ENCODE assay signal across 12 cellular contexts in the genomic region with DNA sequence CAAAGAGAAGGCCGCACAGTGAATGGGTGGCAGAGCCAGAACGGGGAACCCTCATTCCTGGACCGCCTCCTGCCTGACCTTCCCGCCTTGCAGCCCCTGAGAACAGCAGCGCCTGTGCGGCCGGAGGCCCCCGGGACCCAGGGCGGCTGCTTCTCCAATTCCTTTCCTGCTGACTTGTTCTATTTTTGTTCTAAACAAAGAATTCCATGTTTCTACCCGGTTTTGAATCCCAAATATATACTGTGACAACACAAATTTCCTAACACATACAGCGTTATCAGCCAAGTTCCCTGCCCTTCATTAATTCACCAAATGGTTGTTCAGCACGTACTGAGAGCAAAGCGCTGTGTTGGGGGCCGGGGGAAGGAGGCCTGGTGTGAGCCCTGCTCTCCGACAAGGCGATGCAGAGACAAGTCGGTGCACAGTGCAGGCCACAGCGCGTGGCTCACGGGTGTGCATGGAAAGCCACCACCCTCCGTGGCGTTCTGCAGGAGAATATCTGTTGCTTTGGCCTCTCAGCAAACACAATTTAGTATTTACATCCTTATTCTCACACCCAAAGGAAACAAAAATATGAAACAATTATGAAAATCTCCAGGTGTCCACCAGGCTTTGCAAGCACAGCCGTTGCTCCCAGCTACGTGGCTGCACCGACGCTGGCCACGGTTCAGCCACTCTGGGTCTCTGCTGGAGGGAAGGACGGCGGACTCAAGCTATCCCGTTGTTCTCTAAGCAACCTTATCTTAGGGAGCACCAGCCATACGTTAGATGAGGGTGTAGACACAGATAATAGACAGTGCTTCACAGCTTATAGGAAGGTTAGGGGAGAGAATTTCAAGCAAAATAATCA. TPM values are rescaled to one million over a fixed set of nuclear protein-coding genes. Genes with fewer than 3 reads are reported as not detected.
A peak's percentile ranks its signal among the peaks of the same experiment; 100 is the strongest.
DNase-seq lines count a peak whose midpoint lies in the region; ATAC-seq and TF ChIP-seq lines count a peak whose summit lies in the region.
"Had no signal": no experiment of that assay in that cellular context is flagged by ENCODE, and none has a peak within 500 bp of the region (broad histone marks: within the 10 kb centered on the region; RNA-seq: fewer than 3 reads in every experiment).

No MANE protein-coding gene starts in this region.

- H3K9me3 ChIP-seq in adrenal gland (replicated peaks in 1 of 3) (no peaks in the 10 kb centered on the region), left ventricle myocardium inferior (replicated peaks) (peaks cover 23% of the 10 kb centered on the region)

- CTCF ChIA-PET in Calu3 (lab: Charles Lee): no interaction called here

- H3K27ac Mint-ChIP-seq in Calu3 (ENCODE audit: unreplicated experiment) (peak overlapping the region; percentile 32), progenitor cell of endocrine pancreas (no peak overlapping the region)
- H3K27ac Mint-ChIP-seq: B cell had no signal

- H3K4me1 ChIP-seq in adrenal gland (replicated peaks in 1 of 2) (no peaks in the 10 kb centered on the region), left ventricle myocardium inferior (peaks cover 34% of the 10 kb centered on the region)

- no peak for ATAC-seq in GM18868 (IDR thresholded peaks at IDR 0.05; ENCODE audit: unreplicated experiment)

- no TSS peak for BruUV-seq in Calu3 (replicated peaks; lab: Mats Ljungman, UMichigan)

- H3K27me3 ChIP-seq in adrenal gland (no peaks in the 10 kb centered on the region), left ventricle myocardium inferior (ENCODE audit: low read depth) (peaks cover 10% of the 10 kb centered on the region)

- no peak for TF ChIP-seq POLR2A in adrenal gland (IDR thresholded peaks at IDR 0.05)

- H3K9me3 Mint-ChIP-seq in Calu3 (ENCODE audit: low read depth, unreplicated experiment) (no peaks in the 10 kb centered on the region), progenitor cell of endocrine pancreas (ENCODE audit: low read depth) (peaks cover 12% of the 10 kb centered on the region)

- H3K4me1 Mint-ChIP-seq in Calu3 (ENCODE audit: low read depth, unreplicated experiment): peaks cover 8% of the 10 kb centered on the region
- peaks cover 11% of the 10 kb centered on the region for H3K4me1 Mint-ChIP-seq in progenitor cell of endocrine pancreas (ENCODE audit: low read depth)
- H3K4me1 Mint-ChIP-seq: B cell had no signal

- peak overlapping the region in 3 of 5 donors; percentile 13 to 85 (median 65) for H3K27ac ChIP-seq in adrenal gland
- peak overlapping the region; percentile 81 for H3K27ac ChIP-seq in left ventricle myocardium inferior (replicated peaks)

- intact Hi-C loops in Calu3 (cut with micrococcal nuclease; ENCODE audit: unreplicated experiment): no loop called here
- intact Hi-C loops in adrenal gland (cut with DNase I): no loop called here
- intact Hi-C loops in left ventricle myocardium inferior (cut with micrococcal nuclease): no loop called here

- WGBS in adrenal gland, 4 donors: 62 to 67% (median 65%) methylated on average over 31 of the region's 31 CpGs

- DNase-seq in Calu3 (no peak), adrenal gland (peak in 2 of 7 donors; percentile 13 to 29), left ventricle myocardium inferior (no peak), progenitor cell of endocrine pancreas (ENCODE audit: low spot score, unreplicated experiment) (peak; percentile 3), epidermal melanocyte (ENCODE audit: insufficient read length, low spot score) (no peak), CD1c-positive myeloid dendritic cell (ENCODE audit: extremely low spot score) (no peak), COLO668 (lab: John Stamatoyannopoulos, UW; ENCODE audit: unreplicated experiment) (no peak)
- DNase-seq: cortex of kidney, small intestine, T-helper 2 cell had no signal

- TF ChIP-seq CTCF in Calu3 (IDR thresholded peaks at IDR 0.05; ENCODE audit: unreplicated experiment): no peak
- TF ChIP-seq CTCF in adrenal gland (IDR thresholded peaks at IDR 0.05): no peak
- TF ChIP-seq CTCF in left ventricle myocardium inferior (IDR thresholded peaks at IDR 0.05; ENCODE audit: borderline replicate concordance): no peak
- TF ChIP-seq CTCF in progenitor cell of endocrine pancreas (IDR thresholded peaks at IDR 0.05; ENCODE audit: unreplicated experiment): no peak

- H3K4me3 ChIP-seq in adrenal gland (no peak overlapping the region), left ventricle myocardium inferior (peak overlapping the region; percentile 26)

- peaks cover 20% of the 10 kb centered on the region for H3K27me3 Mint-ChIP-seq in Calu3 (ENCODE audit: unreplicated experiment)
- H3K27me3 Mint-ChIP-seq in progenitor cell of endocrine pancreas: peaks cover 24% of the 10 kb centered on the region

- H3K36me3 ChIP-seq in adrenal gland (replicated peaks in 1 of 2) (no peaks in the 10 kb centered on the region), left ventricle myocardium inferior (no peaks in the 10 kb centered on the region)

- H3K36me3 Mint-ChIP-seq in Calu3 (ENCODE audit: insufficient read depth, unreplicated experiment) (no peaks in the 10 kb centered on the region), progenitor cell of endocrine pancreas (ENCODE audit: insufficient read depth) (no peaks in the 10 kb centered on the region)

- H3K4me3 Mint-ChIP-seq in Calu3 (ENCODE audit: low read depth, unreplicated experiment): no peak overlapping the region
- H3K4me3 Mint-ChIP-seq in progenitor cell of endocrine pancreas (ENCODE audit: low read depth): no peak overlapping the region
- H3K4me3 Mint-ChIP-seq: B cell had no signal

RNA-seq across cellular contexts. Expression of a gene that starts 31.7 kb away (rescaled TPM):
- total RNA-seq in Calu3 (2022): 3.4 and 3.8 TPM in 2 replicates
- total RNA-seq in adrenal gland: 100 to 1,000 TPM in 7 of 8 donors, 10 to 100 TPM in 1; 80.3 to 335 (median 181) TPM
- polyA plus RNA-seq in adrenal gland: 100 to 1,000 TPM in 2 of 3 donors, 10 to 100 TPM in 1; 19.0 to 543 (median 246) TPM
- 157 TPM for total RNA-seq in left ventricle myocardium inferior
- total RNA-seq in progenitor cell of endocrine pancreas: 32.0 and 38.6 TPM in 2 replicates
